Comparison of ENCODE assay signal across 16 cellular contexts in genomic region chr4:55013431-55013955, GRCh38.
A peak's percentile ranks its signal among the peaks of the same experiment; 100 is the strongest.
DNase-seq lines count a peak whose midpoint lies in the region; ATAC-seq, FAIRE-seq and TF ChIP-seq lines count a peak whose summit lies in the region.
"Had no signal": no experiment of that assay in that cellular context is flagged by ENCODE, and none has a peak within 500 bp of the region (broad histone marks: within the 10 kb centered on the region; RNA-seq: fewer than 3 reads in every experiment).

No MANE protein-coding gene starts in this region.

- no peak for TF ChIP-seq POLR2A in HepG2 (IDR thresholded peaks at IDR 0.05; ENCODE audit: insufficient read depth in 1 of 2, low read depth in 2 of 2, low read length in 2 of 2)

- BruUV-seq in HepG2 (replicated peaks; lab: Mats Ljungman, UMichigan): no TSS peak

- H2AFZ ChIP-seq in HepG2 (ENCODE audit: low read length): no peak overlapping the region

- H3K9ac ChIP-seq in HepG2 (ENCODE audit: insufficient read depth, low read depth, low read length): no peak overlapping the region

- H4K20me1 ChIP-seq in HepG2 (ENCODE audit: insufficient read depth, low read length): no peaks in the 10 kb centered on the region

- H3K36me3 ChIP-seq in RWPE2 (ENCODE audit: low read depth) (no peaks in the 10 kb centered on the region), HepG2 (replicated peaks in 1 of 2; ENCODE audit: control insufficient read depth in 1 of 2, insufficient read depth in 2 of 2, low read length in 2 of 2) (no peaks in the 10 kb centered on the region)

- H3K4me1 ChIP-seq in RWPE2 (ENCODE audit: insufficient read depth, poor library complexity, severe bottlenecking) (peaks cover 9% of the 10 kb centered on the region), HepG2 (ENCODE audit: insufficient read depth, low read length) (no peaks in the 10 kb centered on the region)

- CTCF ChIA-PET in HepG2 (lab: Yijun Ruan, JAX; ENCODE audit: low intra/inter-chr PET ratio, low total read pairs): no interaction called here

- H3K27me3 ChIP-seq in RWPE2 (ENCODE audit: insufficient read depth, poor library complexity, severe bottlenecking): no peaks in the 10 kb centered on the region
- H3K27me3 ChIP-seq in HepG2 (ENCODE audit: control insufficient read depth in 1 of 2, insufficient read depth in 2 of 2, low read length in 2 of 2): no peaks in the 10 kb centered on the region

- ATAC-seq in RWPE2 (ENCODE audit: low read depth): peak; percentile 27; the same call in 1 of the 3 replicates
- no peak for ATAC-seq in HepG2
- ATAC-seq in SK-N-SH treated with all-trans-retinoic acid at 6 μM for 48 hours: no peak
- ATAC-seq in GM18907 (IDR thresholded peaks at IDR 0.05; ENCODE audit: unreplicated experiment): no peak
- ATAC-seq: Panc1 had no signal

- no peaks in the 10 kb centered on the region for H3K79me2 ChIP-seq in HepG2 (ENCODE audit: insufficient read depth, low read length)

- 13% methylated on average over 6 of the region's 6 CpGs for WGBS in HepG2 (ENCODE audit: low lambda C conversion rate)

- H3K27ac ChIP-seq in RWPE2 (ENCODE audit: poor library complexity, severe bottlenecking): no peak overlapping the region
- no peak overlapping the region for H3K27ac ChIP-seq in HepG2 (ENCODE audit: extremely low read length, insufficient read depth, low read length)

- DNase-seq in RWPE2 (ENCODE audit: low spot score) (no peak), astrocyte of the hippocampus (ENCODE audit: low read depth, low spot score) (peak; percentile 32), kidney tubule cell (ENCODE audit: low spot score) (peak; percentile 47), HepG2 (ENCODE audit: low spot score) (no peak), hippocampal formation (lab: John Stamatoyannopoulos, UW) (no peak)
- DNase-seq: CD4-positive, CD25-positive, alpha-beta regulatory T cell; KG1; NCI-H1092; NCI-H1436; NCI-H187 treated with DMSO at 0.1 percent for 48 hours; NCI-H2107; NCI-H510A had no signal

- TF ChIP-seq EP300 in HepG2 (IDR thresholded peaks at IDR 0.05; ENCODE audit: low read depth in 2 of 2, low read length in 2 of 2) (no peak), HepG2 (CRISPR knock-in tag; IDR thresholded peaks at IDR 0.05; ENCODE audit: borderline replicate concordance) (no peak)

- no peak for FAIRE-seq in HepG2 (lab: Jason Lieb, UNC)
- FAIRE-seq: H1 had no signal

- POLR2A ChIA-PET in HepG2 (lab: Yijun Ruan, JAX): no interaction called here

- intact Hi-C loops in HepG2 (cut with micrococcal nuclease; ENCODE audit: unreplicated experiment): no loop called here

- TF ChIP-seq CTCF in RWPE2 (IDR thresholded peaks at IDR 0.05; ENCODE audit: poor library complexity, severe bottlenecking): no peak
- no peak for TF ChIP-seq CTCF in HepG2 (CRISPR knock-in tag; IDR thresholded peaks at IDR 0.05)

- in situ Hi-C loops in HepG2 (cut with HindIII; ENCODE audit: extremely low pct_ligation_motif_present, low pct_unique_long_range_greater_than_20kb): no loop called here

- TF ChIP-seq RAD21 in HepG2 (CRISPR knock-in tag; IDR thresholded peaks at IDR 0.05): no peak

- H3K4me3 ChIP-seq in RWPE2 (ENCODE audit: severe bottlenecking): no peak overlapping the region
- H3K4me3 ChIP-seq in HepG2 (replicated peaks in 1 of 3; ENCODE audit: insufficient read depth in 1 of 3, low read depth in 2 of 3, low read length in 3 of 3): no peak overlapping the region

- H3K4me2 ChIP-seq in HepG2 (ENCODE audit: low read depth, low read length): no peak overlapping the region

- H3K9me3 ChIP-seq in RWPE2 (ENCODE audit: severe bottlenecking) (no peaks in the 10 kb centered on the region), HepG2 (ENCODE audit: low read length) (no peaks in the 10 kb centered on the region)

TF ChIP-seq in HepG2, 621 proteins besides CTCF, POLR2A, EP300 and RAD21 (continues in another document):
- no peak for TF ChIP-seq IRF2 (CRISPR knock-in tag; IDR thresholded peaks at IDR 0.05)
- no peak for TF ChIP-seq MXD1 (CRISPR knock-in tag; IDR thresholded peaks at IDR 0.05)
- TF ChIP-seq ZNF333 (CRISPR knock-in tag; IDR thresholded peaks at IDR 0.05; ENCODE audit: borderline replicate concordance): no peak
- no peak for TF ChIP-seq GATAD2A (CRISPR knock-in tag; IDR thresholded peaks at IDR 0.05)
- TF ChIP-seq DMTF1 (CRISPR knock-in tag; IDR thresholded peaks at IDR 0.05): no peak
- TF ChIP-seq GMEB1 (CRISPR knock-in tag; IDR thresholded peaks at IDR 0.05; ENCODE audit: borderline replicate concordance): no peak

TF ChIP-seq in SK-N-SH treated with all-trans-retinoic acid at 6 μM for 48 hours, 23 proteins besides CTCF, POLR2A, EP300 and RAD21:
- TF ChIP-seq OSR1 (CRISPR knock-in tag; IDR thresholded peaks at IDR 0.05) (no peak), CSDC2 (CRISPR knock-in tag; IDR thresholded peaks at IDR 0.05) (no peak), ZNF565 (CRISPR knock-in tag; conservative IDR thresholded peaks at IDR 0.05; ENCODE audit: low read depth) (no peak), ISL1 (CRISPR knock-in tag; IDR thresholded peaks at IDR 0.05) (no peak), GLIS3 (CRISPR knock-in tag; IDR thresholded peaks at IDR 0.05) (no peak), ZFP30 (CRISPR knock-in tag; IDR thresholded peaks at IDR 0.05) (no peak), POU6F1 (CRISPR knock-in tag; IDR thresholded peaks at IDR 0.05; ENCODE audit: borderline replicate concordance, low read depth) (no peak), SNAI2 (CRISPR knock-in tag; IDR thresholded peaks at IDR 0.05) (no peak), ESRRG (CRISPR knock-in tag; IDR thresholded peaks at IDR 0.05) (no peak)

Comparison
In these comparisons a context has a peak if more than half of its experiments do, and no peak if none do; other contexts are left out.
1. DNase-seq: peak in astrocyte of the hippocampus (single experiment) and kidney tubule cell (single experiment); none in RWPE2 (single experiment), HepG2 (single experiment) and hippocampal formation (0 of 2).